ENCODE assay signal across 2 cellular contexts in the genomic region with DNA sequence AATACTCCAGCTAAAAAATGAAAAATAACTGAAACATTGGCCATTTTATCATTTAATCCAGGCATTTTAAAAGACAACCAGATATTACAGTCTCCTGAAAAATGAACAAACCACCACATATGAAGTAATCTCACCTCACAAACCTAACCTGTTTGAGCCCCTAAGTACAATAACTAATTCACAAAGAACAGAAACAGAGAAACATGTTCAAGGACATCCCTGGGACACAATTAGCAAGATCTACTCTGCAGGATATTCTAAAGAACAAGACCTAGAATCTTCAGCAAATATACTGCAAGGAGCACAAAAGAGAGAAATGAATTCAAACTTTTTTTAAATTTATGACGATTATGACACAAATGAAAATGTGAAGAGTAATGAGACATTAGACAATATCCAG.
TF ChIP-seq lines count a peak whose summit lies in the region.

No MANE protein-coding gene starts in this region.

TF ChIP-seq in A549, 52 proteins besides CTCF, POLR2A, EP300 and RAD21 (continued from another document):
- TF ChIP-seq, protein P1, sequence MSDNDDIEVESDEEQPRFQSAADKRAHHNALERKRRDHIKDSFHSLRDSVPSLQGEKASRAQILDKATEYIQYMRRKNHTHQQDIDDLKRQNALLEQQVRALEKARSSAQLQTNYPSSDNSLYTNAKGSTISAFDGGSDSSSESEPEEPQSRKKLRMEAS (IDR thresholded peaks at IDR 0.05), result no peak
- TF ChIP-seq SREBF2 (IDR thresholded peaks at IDR 0.05) (no peak), FOXS1 (CRISPR knock-in tag; IDR thresholded peaks at IDR 0.05) (no peak), MYC (IDR thresholded peaks at IDR 0.05; ENCODE audit: borderline replicate concordance, low read length) (no peak), CHD4 (IDR thresholded peaks at IDR 0.05; ENCODE audit: borderline replicate concordance) (no peak), GATA3 (IDR thresholded peaks at IDR 0.05; ENCODE audit: borderline replicate concordance) (no peak)
- TF ChIP-seq, protein P2, sequence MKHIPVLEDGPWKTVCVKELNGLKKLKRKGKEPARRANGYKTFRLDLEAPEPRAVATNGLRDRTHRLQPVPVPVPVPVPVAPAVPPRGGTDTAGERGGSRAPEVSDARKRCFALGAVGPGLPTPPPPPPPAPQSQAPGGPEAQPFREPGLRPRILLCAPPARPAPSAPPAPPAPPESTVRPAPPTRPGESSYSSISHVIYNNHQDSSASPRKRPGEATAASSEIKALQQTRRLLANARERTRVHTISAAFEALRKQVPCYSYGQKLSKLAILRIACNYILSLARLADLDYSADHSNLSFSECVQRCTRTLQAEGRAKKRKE (CRISPR knock-in tag; IDR thresholded peaks at IDR 0.05; ENCODE audit: low read depth), result no peak
- TF ChIP-seq, protein P3, sequence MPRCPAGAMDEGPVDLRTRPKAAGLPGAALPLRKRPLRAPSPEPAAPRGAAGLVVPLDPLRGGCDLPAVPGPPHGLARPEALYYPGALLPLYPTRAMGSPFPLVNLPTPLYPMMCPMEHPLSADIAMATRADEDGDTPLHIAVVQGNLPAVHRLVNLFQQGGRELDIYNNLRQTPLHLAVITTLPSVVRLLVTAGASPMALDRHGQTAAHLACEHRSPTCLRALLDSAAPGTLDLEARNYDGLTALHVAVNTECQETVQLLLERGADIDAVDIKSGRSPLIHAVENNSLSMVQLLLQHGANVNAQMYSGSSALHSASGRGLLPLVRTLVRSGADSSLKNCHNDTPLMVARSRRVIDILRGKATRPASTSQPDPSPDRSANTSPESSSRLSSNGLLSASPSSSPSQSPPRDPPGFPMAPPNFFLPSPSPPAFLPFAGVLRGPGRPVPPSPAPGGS (IDR thresholded peaks at IDR 0.05), result no peak
- TF ChIP-seq, protein P4, sequence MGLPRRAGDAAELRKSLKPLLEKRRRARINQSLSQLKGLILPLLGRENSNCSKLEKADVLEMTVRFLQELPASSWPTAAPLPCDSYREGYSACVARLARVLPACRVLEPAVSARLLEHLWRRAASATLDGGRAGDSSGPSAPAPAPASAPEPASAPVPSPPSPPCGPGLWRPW (IDR thresholded peaks at IDR 0.05), result no peak

TF ChIP-seq in WTC11, 78 proteins besides CTCF, POLR2A, EP300 and RAD21:
- TF ChIP-seq, protein P5, sequence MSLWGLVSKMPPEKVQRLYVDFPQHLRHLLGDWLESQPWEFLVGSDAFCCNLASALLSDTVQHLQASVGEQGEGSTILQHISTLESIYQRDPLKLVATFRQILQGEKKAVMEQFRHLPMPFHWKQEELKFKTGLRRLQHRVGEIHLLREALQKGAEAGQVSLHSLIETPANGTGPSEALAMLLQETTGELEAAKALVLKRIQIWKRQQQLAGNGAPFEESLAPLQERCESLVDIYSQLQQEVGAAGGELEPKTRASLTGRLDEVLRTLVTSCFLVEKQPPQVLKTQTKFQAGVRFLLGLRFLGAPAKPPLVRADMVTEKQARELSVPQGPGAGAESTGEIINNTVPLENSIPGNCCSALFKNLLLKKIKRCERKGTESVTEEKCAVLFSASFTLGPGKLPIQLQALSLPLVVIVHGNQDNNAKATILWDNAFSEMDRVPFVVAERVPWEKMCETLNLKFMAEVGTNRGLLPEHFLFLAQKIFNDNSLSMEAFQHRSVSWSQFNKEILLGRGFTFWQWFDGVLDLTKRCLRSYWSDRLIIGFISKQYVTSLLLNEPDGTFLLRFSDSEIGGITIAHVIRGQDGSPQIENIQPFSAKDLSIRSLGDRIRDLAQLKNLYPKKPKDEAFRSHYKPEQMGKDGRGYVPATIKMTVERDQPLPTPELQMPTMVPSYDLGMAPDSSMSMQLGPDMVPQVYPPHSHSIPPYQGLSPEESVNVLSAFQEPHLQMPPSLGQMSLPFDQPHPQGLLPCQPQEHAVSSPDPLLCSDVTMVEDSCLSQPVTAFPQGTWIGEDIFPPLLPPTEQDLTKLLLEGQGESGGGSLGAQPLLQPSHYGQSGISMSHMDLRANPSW (CRISPR knock-in tag; conservative IDR thresholded peaks at IDR 0.05; ENCODE audit: low read depth), result no peak
- TF ChIP-seq, protein P6, sequence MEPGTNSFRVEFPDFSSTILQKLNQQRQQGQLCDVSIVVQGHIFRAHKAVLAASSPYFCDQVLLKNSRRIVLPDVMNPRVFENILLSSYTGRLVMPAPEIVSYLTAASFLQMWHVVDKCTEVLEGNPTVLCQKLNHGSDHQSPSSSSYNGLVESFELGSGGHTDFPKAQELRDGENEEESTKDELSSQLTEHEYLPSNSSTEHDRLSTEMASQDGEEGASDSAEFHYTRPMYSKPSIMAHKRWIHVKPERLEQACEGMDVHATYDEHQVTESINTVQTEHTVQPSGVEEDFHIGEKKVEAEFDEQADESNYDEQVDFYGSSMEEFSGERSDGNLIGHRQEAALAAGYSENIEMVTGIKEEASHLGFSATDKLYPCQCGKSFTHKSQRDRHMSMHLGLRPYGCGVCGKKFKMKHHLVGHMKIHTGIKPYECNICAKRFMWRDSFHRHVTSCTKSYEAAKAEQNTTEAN (CRISPR knock-in tag; IDR thresholded peaks at IDR 0.05), result no peak
- TF ChIP-seq, protein P7, sequence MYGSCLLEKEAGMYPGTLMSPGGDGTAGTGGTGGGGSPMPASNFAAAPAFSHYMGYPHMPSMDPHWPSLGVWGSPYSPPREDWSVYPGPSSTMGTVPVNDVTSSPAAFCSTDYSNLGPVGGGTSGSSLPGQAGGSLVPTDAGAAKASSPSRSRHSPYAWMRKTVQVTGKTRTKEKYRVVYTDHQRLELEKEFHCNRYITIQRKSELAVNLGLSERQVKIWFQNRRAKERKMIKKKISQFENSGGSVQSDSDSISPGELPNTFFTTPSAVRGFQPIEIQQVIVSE (CRISPR knock-in tag; IDR thresholded peaks at IDR 0.05; ENCODE audit: borderline replicate concordance), result no peak
- TF ChIP-seq ZNF232 (CRISPR knock-in tag; IDR thresholded peaks at IDR 0.05), result no peak
- TF ChIP-seq, protein P8, sequence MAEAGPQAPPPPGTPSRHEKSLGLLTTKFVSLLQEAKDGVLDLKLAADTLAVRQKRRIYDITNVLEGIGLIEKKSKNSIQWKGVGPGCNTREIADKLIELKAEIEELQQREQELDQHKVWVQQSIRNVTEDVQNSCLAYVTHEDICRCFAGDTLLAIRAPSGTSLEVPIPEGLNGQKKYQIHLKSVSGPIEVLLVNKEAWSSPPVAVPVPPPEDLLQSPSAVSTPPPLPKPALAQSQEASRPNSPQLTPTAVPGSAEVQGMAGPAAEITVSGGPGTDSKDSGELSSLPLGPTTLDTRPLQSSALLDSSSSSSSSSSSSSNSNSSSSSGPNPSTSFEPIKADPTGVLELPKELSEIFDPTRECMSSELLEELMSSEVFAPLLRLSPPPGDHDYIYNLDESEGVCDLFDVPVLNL (CRISPR knock-in tag; IDR thresholded peaks at IDR 0.05; ENCODE audit: borderline replicate concordance, low read depth), result no peak
- no peak for TF ChIP-seq ZNF671 (CRISPR knock-in tag; IDR thresholded peaks at IDR 0.05)
- no peak for TF ChIP-seq ZNF138 (CRISPR knock-in tag; conservative IDR thresholded peaks at IDR 0.05)
- TF ChIP-seq RELA (CRISPR knock-in tag; IDR thresholded peaks at IDR 0.05; ENCODE audit: borderline replicate concordance), result no peak
- TF ChIP-seq MXD4 (CRISPR knock-in tag; IDR thresholded peaks at IDR 0.05; ENCODE audit: borderline replicate concordance), result no peak
- no peak for TF ChIP-seq ESRRA (CRISPR knock-in tag; IDR thresholded peaks at IDR 0.05; ENCODE audit: borderline replicate concordance)
- TF ChIP-seq, protein P9, sequence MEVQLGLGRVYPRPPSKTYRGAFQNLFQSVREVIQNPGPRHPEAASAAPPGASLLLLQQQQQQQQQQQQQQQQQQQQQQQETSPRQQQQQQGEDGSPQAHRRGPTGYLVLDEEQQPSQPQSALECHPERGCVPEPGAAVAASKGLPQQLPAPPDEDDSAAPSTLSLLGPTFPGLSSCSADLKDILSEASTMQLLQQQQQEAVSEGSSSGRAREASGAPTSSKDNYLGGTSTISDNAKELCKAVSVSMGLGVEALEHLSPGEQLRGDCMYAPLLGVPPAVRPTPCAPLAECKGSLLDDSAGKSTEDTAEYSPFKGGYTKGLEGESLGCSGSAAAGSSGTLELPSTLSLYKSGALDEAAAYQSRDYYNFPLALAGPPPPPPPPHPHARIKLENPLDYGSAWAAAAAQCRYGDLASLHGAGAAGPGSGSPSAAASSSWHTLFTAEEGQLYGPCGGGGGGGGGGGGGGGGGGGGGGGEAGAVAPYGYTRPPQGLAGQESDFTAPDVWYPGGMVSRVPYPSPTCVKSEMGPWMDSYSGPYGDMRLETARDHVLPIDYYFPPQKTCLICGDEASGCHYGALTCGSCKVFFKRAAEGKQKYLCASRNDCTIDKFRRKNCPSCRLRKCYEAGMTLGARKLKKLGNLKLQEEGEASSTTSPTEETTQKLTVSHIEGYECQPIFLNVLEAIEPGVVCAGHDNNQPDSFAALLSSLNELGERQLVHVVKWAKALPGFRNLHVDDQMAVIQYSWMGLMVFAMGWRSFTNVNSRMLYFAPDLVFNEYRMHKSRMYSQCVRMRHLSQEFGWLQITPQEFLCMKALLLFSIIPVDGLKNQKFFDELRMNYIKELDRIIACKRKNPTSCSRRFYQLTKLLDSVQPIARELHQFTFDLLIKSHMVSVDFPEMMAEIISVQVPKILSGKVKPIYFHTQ (CRISPR knock-in tag; IDR thresholded peaks at IDR 0.05), result no peak
- TF ChIP-seq ZNF263 (CRISPR knock-in tag; IDR thresholded peaks at IDR 0.05; ENCODE audit: low read depth), result no peak
- no peak for TF ChIP-seq NR1H2 (CRISPR knock-in tag; IDR thresholded peaks at IDR 0.05)
- TF ChIP-seq JUN (CRISPR knock-in tag; IDR thresholded peaks at IDR 0.05), result no peak
- no peak for TF ChIP-seq ATF1 (CRISPR knock-in tag; IDR thresholded peaks at IDR 0.05)
- TF ChIP-seq, protein P10, sequence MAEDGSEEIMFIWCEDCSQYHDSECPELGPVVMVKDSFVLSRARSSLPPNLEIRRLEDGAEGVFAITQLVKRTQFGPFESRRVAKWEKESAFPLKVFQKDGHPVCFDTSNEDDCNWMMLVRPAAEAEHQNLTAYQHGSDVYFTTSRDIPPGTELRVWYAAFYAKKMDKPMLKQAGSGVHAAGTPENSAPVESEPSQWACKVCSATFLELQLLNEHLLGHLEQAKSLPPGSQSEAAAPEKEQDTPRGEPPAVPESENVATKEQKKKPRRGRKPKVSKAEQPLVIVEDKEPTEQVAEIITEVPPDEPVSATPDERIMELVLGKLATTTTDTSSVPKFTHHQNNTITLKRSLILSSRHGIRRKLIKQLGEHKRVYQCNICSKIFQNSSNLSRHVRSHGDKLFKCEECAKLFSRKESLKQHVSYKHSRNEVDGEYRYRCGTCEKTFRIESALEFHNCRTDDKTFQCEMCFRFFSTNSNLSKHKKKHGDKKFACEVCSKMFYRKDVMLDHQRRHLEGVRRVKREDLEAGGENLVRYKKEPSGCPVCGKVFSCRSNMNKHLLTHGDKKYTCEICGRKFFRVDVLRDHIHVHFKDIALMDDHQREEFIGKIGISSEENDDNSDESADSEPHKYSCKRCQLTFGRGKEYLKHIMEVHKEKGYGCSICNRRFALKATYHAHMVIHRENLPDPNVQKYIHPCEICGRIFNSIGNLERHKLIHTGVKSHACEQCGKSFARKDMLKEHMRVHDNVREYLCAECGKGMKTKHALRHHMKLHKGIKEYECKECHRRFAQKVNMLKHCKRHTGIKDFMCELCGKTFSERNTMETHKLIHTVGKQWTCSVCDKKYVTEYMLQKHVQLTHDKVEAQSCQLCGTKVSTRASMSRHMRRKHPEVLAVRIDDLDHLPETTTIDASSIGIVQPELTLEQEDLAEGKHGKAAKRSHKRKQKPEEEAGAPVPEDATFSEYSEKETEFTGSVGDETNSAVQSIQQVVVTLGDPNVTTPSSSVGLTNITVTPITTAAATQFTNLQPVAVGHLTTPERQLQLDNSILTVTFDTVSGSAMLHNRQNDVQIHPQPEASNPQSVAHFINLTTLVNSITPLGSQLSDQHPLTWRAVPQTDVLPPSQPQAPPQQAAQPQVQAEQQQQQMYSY (CRISPR knock-in tag; IDR thresholded peaks at IDR 0.05), result no peak
- no peak for TF ChIP-seq ELF4 (CRISPR knock-in tag; IDR thresholded peaks at IDR 0.05; ENCODE audit: low read depth)
- no peak for TF ChIP-seq CREB1 (CRISPR knock-in tag; IDR thresholded peaks at IDR 0.05)
- TF ChIP-seq, protein P11, sequence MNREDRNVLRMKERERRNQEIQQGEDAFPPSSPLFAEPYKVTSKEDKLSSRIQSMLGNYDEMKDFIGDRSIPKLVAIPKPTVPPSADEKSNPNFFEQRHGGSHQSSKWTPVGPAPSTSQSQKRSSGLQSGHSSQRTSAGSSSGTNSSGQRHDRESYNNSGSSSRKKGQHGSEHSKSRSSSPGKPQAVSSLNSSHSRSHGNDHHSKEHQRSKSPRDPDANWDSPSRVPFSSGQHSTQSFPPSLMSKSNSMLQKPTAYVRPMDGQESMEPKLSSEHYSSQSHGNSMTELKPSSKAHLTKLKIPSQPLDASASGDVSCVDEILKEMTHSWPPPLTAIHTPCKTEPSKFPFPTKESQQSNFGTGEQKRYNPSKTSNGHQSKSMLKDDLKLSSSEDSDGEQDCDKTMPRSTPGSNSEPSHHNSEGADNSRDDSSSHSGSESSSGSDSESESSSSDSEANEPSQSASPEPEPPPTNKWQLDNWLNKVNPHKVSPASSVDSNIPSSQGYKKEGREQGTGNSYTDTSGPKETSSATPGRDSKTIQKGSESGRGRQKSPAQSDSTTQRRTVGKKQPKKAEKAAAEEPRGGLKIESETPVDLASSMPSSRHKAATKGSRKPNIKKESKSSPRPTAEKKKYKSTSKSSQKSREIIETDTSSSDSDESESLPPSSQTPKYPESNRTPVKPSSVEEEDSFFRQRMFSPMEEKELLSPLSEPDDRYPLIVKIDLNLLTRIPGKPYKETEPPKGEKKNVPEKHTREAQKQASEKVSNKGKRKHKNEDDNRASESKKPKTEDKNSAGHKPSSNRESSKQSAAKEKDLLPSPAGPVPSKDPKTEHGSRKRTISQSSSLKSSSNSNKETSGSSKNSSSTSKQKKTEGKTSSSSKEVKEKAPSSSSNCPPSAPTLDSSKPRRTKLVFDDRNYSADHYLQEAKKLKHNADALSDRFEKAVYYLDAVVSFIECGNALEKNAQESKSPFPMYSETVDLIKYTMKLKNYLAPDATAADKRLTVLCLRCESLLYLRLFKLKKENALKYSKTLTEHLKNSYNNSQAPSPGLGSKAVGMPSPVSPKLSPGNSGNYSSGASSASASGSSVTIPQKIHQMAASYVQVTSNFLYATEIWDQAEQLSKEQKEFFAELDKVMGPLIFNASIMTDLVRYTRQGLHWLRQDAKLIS (CRISPR knock-in tag; IDR thresholded peaks at IDR 0.05; ENCODE audit: borderline replicate concordance), result no peak
